Comparison of ENCODE assay signal across 8 cellular contexts in genomic region chr11:62574363-62575057, GRCh38. TPM values are rescaled to one million over a fixed set of nuclear protein-coding genes. Genes with fewer than 3 reads are reported as not detected.
A peak's percentile ranks its signal among the peaks of the same experiment; 100 is the strongest.
DNase-seq lines count a peak whose midpoint lies in the region; ATAC-seq and TF ChIP-seq lines count a peak whose summit lies in the region.

No MANE protein-coding gene starts in this region.

- BruUV-seq in Panc1 (replicated peaks; lab: Mats Ljungman, UMichigan): TSS peak; percentile 92

- CTCF ChIA-PET in Panc1 (lab: Charles Lee): interaction anchor here (0.7 to 1.0 kb wide), 4 partner anchors 14 to 150 kb away, joined by 3 to 7 read pairs (median 4); partner anchors contain the start of gene TUT1

- H3K4me1 ChIP-seq in Panc1 (ENCODE audit: control insufficient read depth, insufficient read depth, low read length): peaks cover 42% of the 10 kb centered on the region
- peaks cover 8% of the 10 kb centered on the region for H3K4me1 ChIP-seq in endocrine pancreas (ENCODE audit: control insufficient read depth, insufficient read depth, low read length)
- H3K4me1 ChIP-seq in muscle layer of duodenum (ENCODE audit: control insufficient read depth in 1 of 2, insufficient read depth in 2 of 2, low read length in 2 of 2): peaks cover 3 to 30% of the 10 kb centered on the region in 2 donors

- POLR2A ChIA-PET in Panc1 (lab: Charles Lee): interaction anchor here (1.0 kb wide), 3 partner anchors 16 to 28 kb away, joined by 3 to 9 read pairs (median 7); partner anchors contain the start of gene AHNAK

- in situ Hi-C loops in Panc1 (cut with HindIII; ENCODE audit: low pct_unique_long_range_greater_than_20kb, low sequenced_read_pairs): no loop called here

- no peak for TF ChIP-seq CTCF in Panc1 (IDR thresholded peaks at IDR 0.05)

- H3K9me3 ChIP-seq in Panc1 (ENCODE audit: control insufficient read depth, insufficient read depth, low read depth, low read length): no peaks in the 10 kb centered on the region
- H3K9me3 ChIP-seq in endocrine pancreas (ENCODE audit: control insufficient read depth, low read length): no peaks in the 10 kb centered on the region
- H3K9me3 ChIP-seq in muscle layer of duodenum (ENCODE audit: control insufficient read depth in 1 of 2, low read length in 2 of 2): no peaks in the 10 kb centered on the region

- peak overlapping the region; percentile 81 to 100 for H3K4me3 ChIP-seq in Panc1 (ENCODE audit: low read depth in 2 of 2, low read length in 2 of 2)
- peak overlapping the region; percentile 72 for H3K4me3 ChIP-seq in endocrine pancreas (ENCODE audit: control insufficient read depth, insufficient read depth, low read length)
- H3K4me3 ChIP-seq in muscle layer of duodenum (ENCODE audit: low read depth in 1 of 2, low read length in 2 of 2): peak overlapping the region; percentile 95

- H3K4me3 Mint-ChIP-seq in activated CD4-positive, alpha-beta T cell treated with anti-CD3 and anti-CD28 coated beads, Interleukin-2, amount 10 ng/mL, durations not matched to agents 24 days and 14 days: peak overlapping the region; percentile 96

- H3K27me3 Mint-ChIP-seq in activated CD4-positive, alpha-beta T cell treated with anti-CD3 and anti-CD28 coated beads, Interleukin-2, amount 10 ng/mL, durations not matched to agents 24 days and 14 days: no peaks in the 10 kb centered on the region

- peak overlapping the region; percentile 98 for H3K27ac ChIP-seq in Panc1 (ENCODE audit: low read length)
- H3K27ac ChIP-seq in muscle layer of duodenum (ENCODE audit: low read length): peak overlapping the region; percentile 96

- intact Hi-C loops in activated CD4-positive, alpha-beta T cell treated with anti-CD3 and anti-CD28 coated beads, Interleukin-2, amount 10 ng/mL, durations not matched to agents 24 days and 14 days (cut with micrococcal nuclease): loop anchor here (1.0 kb wide), 1 partner anchor 17 kb away; the partner anchor contains the start of gene TUT1
- intact Hi-C loops in Panc1 (cut with micrococcal nuclease; ENCODE audit: unreplicated experiment): no loop called here

- ATAC-seq in HG02852 (IDR thresholded peaks at IDR 0.05; ENCODE audit: unreplicated experiment) (peak; percentile 26), Panc1 (peak; percentile 32)

- H3K36me3 ChIP-seq in Panc1 (ENCODE audit: control insufficient read depth, insufficient read depth, low read length) (peaks cover 31% of the 10 kb centered on the region), endocrine pancreas (ENCODE audit: control insufficient read depth, insufficient read depth, low read length) (peaks cover 3% of the 10 kb centered on the region), muscle layer of duodenum (ENCODE audit: control insufficient read depth in 1 of 2, insufficient read depth in 2 of 2, low read length in 2 of 2) (peaks cover 29 to 60% of the 10 kb centered on the region in 2 donors)

- H3K36me3 Mint-ChIP-seq in activated CD4-positive, alpha-beta T cell treated with anti-CD3 and anti-CD28 coated beads, Interleukin-2, amount 10 ng/mL, durations not matched to agents 24 days and 14 days (ENCODE audit: low read depth): peaks cover 71% of the 10 kb centered on the region

- no peaks in the 10 kb centered on the region for H3K9me3 Mint-ChIP-seq in activated CD4-positive, alpha-beta T cell treated with anti-CD3 and anti-CD28 coated beads, Interleukin-2, amount 10 ng/mL, durations not matched to agents 24 days and 14 days

- H3K4me1 Mint-ChIP-seq in activated CD4-positive, alpha-beta T cell treated with anti-CD3 and anti-CD28 coated beads, Interleukin-2, amount 10 ng/mL, durations not matched to agents 24 days and 14 days: peaks cover 36% of the 10 kb centered on the region

- no peak for DNase-seq in activated CD4-positive, alpha-beta T cell treated with anti-CD3 and anti-CD28 coated beads, Interleukin-2, amount 10 ng/mL, durations not matched to agents 24 days and 14 days
- no peak for DNase-seq in activated CD4-positive, alpha-beta T cell treated with anti-CD3 and anti-CD28 coated beads, Interleukin-2, amount 50 U/mL, for 48 hours
- DNase-seq in Panc1 (ENCODE audit: low read depth, low spot score): no peak
- DNase-seq in NCI-H187 (lab: John Stamatoyannopoulos, UW): no peak
- no peak for DNase-seq in effector CD8-positive, alpha-beta T cell (lab: John Stamatoyannopoulos, UW)

- peak overlapping the region; percentile 96 for H3K27ac Mint-ChIP-seq in activated CD4-positive, alpha-beta T cell treated with anti-CD3 and anti-CD28 coated beads, Interleukin-2, amount 10 ng/mL, durations not matched to agents 24 days and 14 days

- peak overlapping the region; percentile 88 for H3K9ac ChIP-seq in endocrine pancreas (ENCODE audit: control insufficient read depth, insufficient read depth, low read length)

- H3K27me3 ChIP-seq in Panc1 (ENCODE audit: control insufficient read depth, insufficient read depth, low read length): no peaks in the 10 kb centered on the region
- H3K27me3 ChIP-seq in endocrine pancreas (ENCODE audit: control insufficient read depth, insufficient read depth, low read length): no peaks in the 10 kb centered on the region
- no peaks in the 10 kb centered on the region for H3K27me3 ChIP-seq in muscle layer of duodenum (ENCODE audit: low read depth, low read length)

RNA-seq across cellular contexts. Expression of gene EEF1G, which starts 0.8 kb away (rescaled TPM):
- 1,271 and 1,309 TPM in 2 replicates for total RNA-seq in activated CD4-positive, alpha-beta T cell treated with anti-CD3 and anti-CD28 coated beads, Interleukin-2, amount 10 ng/mL, durations not matched to agents 24 days and 14 days
- total RNA-seq in Panc1 (2021; ENCODE audit: unreplicated experiment): 1,119 TPM
- polyA plus RNA-seq in Panc1 (2012; ENCODE audit: insufficient read length): 1,553 TPM

RNA-seq across cellular contexts. Expression of gene TUT1, which starts 16.8 kb away (rescaled TPM):
- 45.3 and 50.9 TPM in 2 replicates for total RNA-seq in activated CD4-positive, alpha-beta T cell treated with anti-CD3 and anti-CD28 coated beads, Interleukin-2, amount 10 ng/mL, durations not matched to agents 24 days and 14 days
- 19.9 TPM for total RNA-seq in Panc1 (2021; ENCODE audit: unreplicated experiment)
- polyA plus RNA-seq in Panc1 (2012; ENCODE audit: insufficient read length): 21.9 TPM

RNA-seq across cellular contexts. Expression of gene MTA2, which starts 27.2 kb away (rescaled TPM):
- 219 and 220 TPM in 2 replicates for total RNA-seq in activated CD4-positive, alpha-beta T cell treated with anti-CD3 and anti-CD28 coated beads, Interleukin-2, amount 10 ng/mL, durations not matched to agents 24 days and 14 days
- 163 TPM for total RNA-seq in Panc1 (2021; ENCODE audit: unreplicated experiment)
- polyA plus RNA-seq in Panc1 (2012; ENCODE audit: insufficient read length): 129 TPM

RNA-seq across cellular contexts. Expression of gene AHNAK, which starts 27.9 kb away (rescaled TPM):
- total RNA-seq in activated CD4-positive, alpha-beta T cell treated with anti-CD3 and anti-CD28 coated beads, Interleukin-2, amount 10 ng/mL, durations not matched to agents 24 days and 14 days: 88.8 and 91.5 TPM in 2 replicates
- total RNA-seq in Panc1 (2021; ENCODE audit: unreplicated experiment): 844 TPM
- 355 TPM for polyA plus RNA-seq in Panc1 (2012; ENCODE audit: insufficient read length)

RNA-seq across cellular contexts. Expression of gene EML3, which starts 38.1 kb away (rescaled TPM):
- 161 and 166 TPM in 2 replicates for total RNA-seq in activated CD4-positive, alpha-beta T cell treated with anti-CD3 and anti-CD28 coated beads, Interleukin-2, amount 10 ng/mL, durations not matched to agents 24 days and 14 days
- 88.8 TPM for total RNA-seq in Panc1 (2021; ENCODE audit: unreplicated experiment)
- polyA plus RNA-seq in Panc1 (2012; ENCODE audit: insufficient read length): 77.9 TPM
